Comparison of ENCODE assay signal across 20 cellular contexts in the genomic region with DNA sequence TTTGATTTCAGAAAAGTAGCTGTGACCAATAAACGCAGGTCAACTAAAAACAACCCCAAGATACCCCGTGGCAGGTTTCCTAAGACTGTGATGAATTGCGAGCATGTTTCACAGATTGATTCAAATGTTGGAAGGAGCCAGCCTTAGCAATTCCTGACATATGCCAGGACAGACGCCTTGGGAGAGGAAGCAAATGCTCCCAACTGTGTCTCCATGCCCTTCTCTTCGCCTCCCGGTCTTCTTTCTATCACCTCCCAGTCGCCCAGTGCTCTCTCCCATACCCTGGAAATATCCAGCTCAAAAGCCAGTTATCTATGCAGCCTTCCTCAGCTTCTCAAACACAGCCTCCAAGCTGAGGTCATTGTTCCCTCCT. TPM values are rescaled to one million over a fixed set of nuclear protein-coding genes. Genes with fewer than 3 reads are reported as not detected.
DNase-seq lines count a peak whose midpoint lies in the region; ATAC-seq and TF ChIP-seq lines count a peak whose summit lies in the region.
"Had no signal": no experiment of that assay in that cellular context is flagged by ENCODE, and none has a peak within 500 bp of the region (broad histone marks: within the 10 kb centered on the region; RNA-seq: fewer than 3 reads in every experiment).

No MANE protein-coding gene starts in this region.

- H3K4me1 Mint-ChIP-seq in glutamatergic neuron (ENCODE audit: low read depth, unreplicated experiment) (peaks cover 29% of the 10 kb centered on the region), mesothelial cell of epicardium (no peaks in the 10 kb centered on the region)
- H3K4me1 Mint-ChIP-seq: CD4-positive, CD25-positive, alpha-beta regulatory T cell had no signal

- DNase-seq in cardiac muscle cell (ENCODE audit: low read depth in 1 of 2, low spot score in 1 of 2): no peak
- no peak for DNase-seq in Right ventricle myocardium superior
- peak; percentile 44 to 73 for DNase-seq in cerebellar nuclear complex (lab: John Stamatoyannopoulos, UW)
- DNase-seq in glutamatergic neuron: peak; percentile 54
- DNase-seq in mesothelial cell of epicardium (ENCODE audit: low spot score in 2 of 2, unreplicated experiment in 2 of 2): no peak
- DNase-seq in activated CD4-positive, alpha-beta T cell treated with anti-CD3 and anti-CD28 coated beads, Interleukin-2, amount 50 U/mL, for 1 hour: no peak
- DNase-seq: 8988T; BE2C; Caco-2; CD4-positive, CD25-positive, alpha-beta regulatory T cell; NCI-H1417 treated with DMSO at 0.1 percent for 48 hours; NCI-H187 treated with DMSO at 0.1 percent for 48 hours; NCI-H526 had no signal

- H3K27me3 Mint-ChIP-seq in glutamatergic neuron (ENCODE audit: unreplicated experiment) (peaks cover 9% of the 10 kb centered on the region), mesothelial cell of epicardium (ENCODE audit: low read depth) (peaks cover 9% of the 10 kb centered on the region)

- H3K27ac ChIP-seq in cardiac muscle cell: peak overlapping the region; percentile 38
- H3K27ac ChIP-seq: HL-60, KMS-11, SJSA1 had no signal

- H3K4me3 Mint-ChIP-seq in glutamatergic neuron (ENCODE audit: unreplicated experiment) (peak overlapping the region; percentile 88), mesothelial cell of epicardium (no peak overlapping the region)
- H3K4me3 Mint-ChIP-seq: CD4-positive, CD25-positive, alpha-beta regulatory T cell had no signal

- H3K36me3 Mint-ChIP-seq in glutamatergic neuron (ENCODE audit: unreplicated experiment) (peaks cover 5% of the 10 kb centered on the region), mesothelial cell of epicardium (no peaks in the 10 kb centered on the region)
- H3K36me3 Mint-ChIP-seq: CD4-positive, CD25-positive, alpha-beta regulatory T cell had no signal

- H3K4me1 ChIP-seq in cardiac muscle cell (ENCODE audit: low read depth): peaks cover 8% of the 10 kb centered on the region
- H3K4me1 ChIP-seq: BE2C, Caco-2, SJSA1 had no signal

- intact Hi-C loops in Right ventricle myocardium superior (cut with DNase I): no loop called here

- H3K9me3 Mint-ChIP-seq in glutamatergic neuron (ENCODE audit: unreplicated experiment) (peaks cover 11% of the 10 kb centered on the region), mesothelial cell of epicardium (no peaks in the 10 kb centered on the region)

- no peak for TF ChIP-seq CTCF in cardiac muscle cell (IDR thresholded peaks at IDR 0.05; ENCODE audit: low read depth, low read length)
- TF ChIP-seq CTCF in glutamatergic neuron (IDR thresholded peaks at IDR 0.05; ENCODE audit: partially characterized antibody, unreplicated experiment): no peak
- TF ChIP-seq CTCF in mesothelial cell of epicardium (IDR thresholded peaks at IDR 0.05; ENCODE audit: unreplicated experiment): no peak

- no peaks in the 10 kb centered on the region for H3K9me3 ChIP-seq in cardiac muscle cell (ENCODE audit: low read depth)
- H3K9me3 ChIP-seq: BE2C, Caco-2, SJSA1 had no signal

- peak overlapping the region; percentile 99 for H3K27ac Mint-ChIP-seq in glutamatergic neuron (ENCODE audit: unreplicated experiment)
- no peak overlapping the region for H3K27ac Mint-ChIP-seq in mesothelial cell of epicardium
- H3K27ac Mint-ChIP-seq: CD4-positive, CD25-positive, alpha-beta regulatory T cell had no signal

- H3K4me3 ChIP-seq in cardiac muscle cell: no peak overlapping the region
- H3K4me3 ChIP-seq: GM12878, SJSA1 had no signal

- H3K36me3 ChIP-seq in cardiac muscle cell: no peaks in the 10 kb centered on the region
- H3K36me3 ChIP-seq: BE2C, SJSA1 had no signal

- ATAC-seq in Right ventricle myocardium superior (ENCODE audit: poor library complexity) (no peak), HG03175 (IDR thresholded peaks at IDR 0.05; ENCODE audit: unreplicated experiment) (no peak), GM19324 (IDR thresholded peaks at IDR 0.05; ENCODE audit: low FRiP score, unreplicated experiment) (no peak)
- ATAC-seq: GM12878 had no signal

- no peaks in the 10 kb centered on the region for H3K27me3 ChIP-seq in cardiac muscle cell
- H3K27me3 ChIP-seq: BE2C had no signal

RNA-seq across cellular contexts. Expression of gene KIAA0319, which starts 32.0 kb away (rescaled TPM):
- total RNA-seq in cardiac muscle cell (5.2 and 6.2 TPM in 2 replicates), Right ventricle myocardium superior (not detected), glutamatergic neuron (ENCODE audit: unreplicated experiment) (1.8 TPM), mesothelial cell of epicardium (0.02 TPM in 1 of 3 replicates, not detected in the others)
- 6.0 and 6.6 TPM in 2 replicates for polyA plus RNA-seq in cardiac muscle cell
- total RNA-seq: CD4-positive, CD25-positive, alpha-beta regulatory T cell; HT1080; SJSA1 had no signal

RNA-seq across cellular contexts. Expression of gene TDP2, which starts 52.7 kb away (rescaled TPM):
- 36.6 and 46.6 TPM in 2 replicates for total RNA-seq in cardiac muscle cell
- polyA plus RNA-seq in cardiac muscle cell: 59.0 and 68.7 TPM in 2 replicates
- total RNA-seq in Right ventricle myocardium superior: 20.3 TPM
- 56.9 TPM for total RNA-seq in glutamatergic neuron (ENCODE audit: unreplicated experiment)
- total RNA-seq in mesothelial cell of epicardium: 24.8 to 26.7 TPM (median 25.2 TPM) in 3 replicates

RNA-seq across cellular contexts. Expression of gene ACOT13, which starts 52.8 kb away (rescaled TPM):
- total RNA-seq in cardiac muscle cell (29.0 and 30.7 TPM in 2 replicates), Right ventricle myocardium superior (74.3 TPM), glutamatergic neuron (ENCODE audit: unreplicated experiment) (25.3 TPM), mesothelial cell of epicardium (18.7 to 19.8 TPM (median 19.1 TPM) in 3 replicates)
- 127 and 173 TPM in 2 replicates for polyA plus RNA-seq in cardiac muscle cell

Comparison
In these comparisons a context has a peak if more than half of its experiments do, and no peak if none do; other contexts are left out.
1. DNase-seq: peak in cerebellar nuclear complex (2 of 2) and glutamatergic neuron (single experiment); none in cardiac muscle cell (0 of 2), Right ventricle myocardium superior (single experiment), mesothelial cell of epicardium (0 of 2) and activated CD4-positive, alpha-beta T cell treated with anti-CD3 and anti-CD28 coated beads, Interleukin-2, amount 50 U/mL, for 1 hour (single experiment).